Comparison of ENCODE assay signal across 14 cellular contexts in the genomic region with DNA sequence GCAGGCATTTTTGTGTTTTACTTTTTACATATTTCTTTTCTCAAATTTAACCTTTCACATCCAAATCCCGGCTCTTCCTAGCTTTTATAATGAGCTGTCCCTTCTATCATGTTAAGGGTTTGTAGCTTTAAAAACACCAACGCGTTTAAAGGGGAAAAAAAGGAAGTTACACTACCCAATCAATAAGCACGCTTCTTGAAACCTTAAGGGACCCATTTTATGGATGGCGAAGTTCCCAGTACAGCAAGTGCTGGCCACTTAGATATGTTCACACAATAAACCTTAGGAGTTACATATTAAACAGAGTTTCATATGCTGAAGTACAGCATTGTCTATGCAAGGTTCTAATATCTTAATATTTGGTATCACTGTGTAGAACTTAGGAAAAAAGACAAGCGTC. TPM values are rescaled to one million over a fixed set of nuclear protein-coding genes. Genes with fewer than 3 reads are reported as not detected.
A peak's percentile ranks its signal among the peaks of the same experiment; 100 is the strongest.
DNase-seq lines count a peak whose midpoint lies in the region; ATAC-seq and TF ChIP-seq lines count a peak whose summit lies in the region.
"Had no signal": no experiment of that assay in that cellular context is flagged by ENCODE, and none has a peak within 500 bp of the region (broad histone marks: within the 10 kb centered on the region; RNA-seq: fewer than 3 reads in every experiment).

No MANE protein-coding gene starts in this region.

- no peaks in the 10 kb centered on the region for H3K4me1 Mint-ChIP-seq in T-helper 2 cell treated with Interferon-gamma antibody and Interleukin-4, amounts not matched to agents 5 μg/mL and 100 μg/mL, for 36 hours (ENCODE audit: low read depth)

- H3K27me3 Mint-ChIP-seq in T-helper 2 cell treated with Interferon-gamma antibody and Interleukin-4, amounts not matched to agents 5 μg/mL and 100 μg/mL, for 36 hours (ENCODE audit: low read depth): peaks cover 37% of the 10 kb centered on the region

- H3K27ac Mint-ChIP-seq in T-helper 2 cell treated with Interferon-gamma antibody and Interleukin-4, amounts not matched to agents 5 μg/mL and 100 μg/mL, for 36 hours: no peak overlapping the region
- H3K27ac Mint-ChIP-seq: activated CD4-positive, alpha-beta T cell treated with anti-CD3 and anti-CD28 coated beads, Interleukin-2, amount 10 ng/mL, durations not matched to agents 7 days and 5 days; naive thymus-derived CD8-positive, alpha-beta T cell had no signal

- POLR2A ChIA-PET in Panc1 (lab: Charles Lee): no interaction called here

- peaks cover 21% of the 10 kb centered on the region for H3K36me3 ChIP-seq in ACC112 (ENCODE audit: insufficient read depth, low read length)
- H3K36me3 ChIP-seq in Panc1 (ENCODE audit: control insufficient read depth, insufficient read depth, low read length): no peaks in the 10 kb centered on the region
- H3K36me3 ChIP-seq in ovary: no peaks in the 10 kb centered on the region
- no peaks in the 10 kb centered on the region for H3K36me3 ChIP-seq in HAP-1 (replicated peaks)
- H3K36me3 ChIP-seq: adrenal gland had no signal

- CTCF ChIA-PET in Panc1 (lab: Charles Lee): no interaction called here

- BruUV-seq in Panc1 (replicated peaks; lab: Mats Ljungman, UMichigan): no TSS peak

- H3K9me3 ChIP-seq in Panc1 (ENCODE audit: control insufficient read depth, insufficient read depth, low read depth, low read length) (no peaks in the 10 kb centered on the region), ovary (no peaks in the 10 kb centered on the region), HAP-1 (no peaks in the 10 kb centered on the region)
- H3K9me3 ChIP-seq: adrenal gland had no signal

- in situ Hi-C loops in Panc1 (cut with HindIII; ENCODE audit: low pct_unique_long_range_greater_than_20kb, low sequenced_read_pairs): no loop called here
- in situ Hi-C loops in HAP-1 (cut with MboI; ENCODE audit: low sequenced_read_pairs): no loop called here

- WGBS in ovary, 3 donors: 3% methylated on average over 6 of the region's 6 CpGs

- DNase-seq in Panc1 (ENCODE audit: low read depth, low spot score) (no peak), fibroblast of the aortic adventitia (ENCODE audit: low read depth) (peak; percentile 60), ovary (no peak), posterior vena cava (ENCODE audit: low spot score) (no peak), HAP-1 (ENCODE audit: low spot score in 2 of 2) (no peak)
- no peak for DNase-seq in T-helper 2 cell treated with Interferon-gamma antibody and Interleukin-4, amounts not matched to agents 5 μg/mL and 100 μg/mL, for 36 hours (ENCODE audit: low spot score)
- DNase-seq: activated CD4-positive, alpha-beta T cell treated with anti-CD3 and anti-CD28 coated beads, Interleukin-2, amount 10 ng/mL, durations not matched to agents 7 days and 5 days; adrenal gland; C1 segment of cervical spinal cord; naive thymus-derived CD8-positive, alpha-beta T cell; NCI-H1417 treated with DMSO at 0.1 percent for 48 hours; OCI-M1 had no signal

- no peak for ATAC-seq in Panc1
- no peak for ATAC-seq in HG03025 (IDR thresholded peaks at IDR 0.05; ENCODE audit: low FRiP score, unreplicated experiment)
- ATAC-seq: naive thymus-derived CD8-positive, alpha-beta T cell had no signal

- H3K36me3 Mint-ChIP-seq in T-helper 2 cell treated with Interferon-gamma antibody and Interleukin-4, amounts not matched to agents 5 μg/mL and 100 μg/mL, for 36 hours (ENCODE audit: low read depth): no peaks in the 10 kb centered on the region
- H3K36me3 Mint-ChIP-seq: naive thymus-derived CD8-positive, alpha-beta T cell had no signal

- intact Hi-C loops in Panc1 (cut with micrococcal nuclease; ENCODE audit: unreplicated experiment): no loop called here
- intact Hi-C loops in ovary (cut with DNase I): loop anchor here in 1 of 4 donors (5.0 kb wide), 1 partner anchor 489 kb away; no protein-coding TSS in a partner anchor
- intact Hi-C loops in posterior vena cava (cut with DNase I): loop anchor here in 1 of 2 donors (10.0 kb wide), 1 partner anchor 82 kb away; a partner anchor contains a TSS

- no peak overlapping the region for H3K4me3 Mint-ChIP-seq in T-helper 2 cell treated with Interferon-gamma antibody and Interleukin-4, amounts not matched to agents 5 μg/mL and 100 μg/mL, for 36 hours
- H3K4me3 Mint-ChIP-seq: activated CD4-positive, alpha-beta T cell treated with anti-CD3 and anti-CD28 coated beads, Interleukin-2, amount 10 ng/mL, durations not matched to agents 7 days and 5 days; naive thymus-derived CD8-positive, alpha-beta T cell had no signal

- H2AFZ ChIP-seq in ACC112 (ENCODE audit: low read length, unreplicated experiment): peak overlapping the region; percentile 5

- H3K27me3 ChIP-seq in ACC112 (ENCODE audit: insufficient read depth, low read length) (no peaks in the 10 kb centered on the region), Panc1 (ENCODE audit: control insufficient read depth, insufficient read depth, low read length) (no peaks in the 10 kb centered on the region), ovary (no peaks in the 10 kb centered on the region), HAP-1 (ENCODE audit: low read depth) (no peaks in the 10 kb centered on the region)
- H3K27me3 ChIP-seq: adrenal gland had no signal

- H3K79me2 ChIP-seq in ACC112 (ENCODE audit: control insufficient read depth, insufficient read depth, low read length, unreplicated experiment): peaks cover 37% of the 10 kb centered on the region

- peak overlapping the region; percentile 100 for H3K4me3 ChIP-seq in ACC112 (ENCODE audit: low read depth, low read length)
- H3K4me3 ChIP-seq in Panc1 (ENCODE audit: low read depth in 2 of 2, low read length in 2 of 2): peak overlapping the region; percentile 65 to 94
- peak overlapping the region; percentile 85 for H3K4me3 ChIP-seq in fibroblast of the aortic adventitia (ENCODE audit: low read depth, low read length)
- H3K4me3 ChIP-seq in ovary: peak overlapping the region; percentile 80
- no peak overlapping the region for H3K4me3 ChIP-seq in HAP-1

- H3K9me3 Mint-ChIP-seq in T-helper 2 cell treated with Interferon-gamma antibody and Interleukin-4, amounts not matched to agents 5 μg/mL and 100 μg/mL, for 36 hours: no peaks in the 10 kb centered on the region
- H3K9me3 Mint-ChIP-seq: activated CD4-positive, alpha-beta T cell treated with anti-CD3 and anti-CD28 coated beads, Interleukin-2, amount 10 ng/mL, durations not matched to agents 7 days and 5 days; naive thymus-derived CD8-positive, alpha-beta T cell had no signal

- no peak for TF ChIP-seq POLR2A in ovary (IDR thresholded peaks at IDR 0.05)

- TF ChIP-seq EP300 in ovary (IDR thresholded peaks at IDR 0.05): no peak

- H3K27ac ChIP-seq in ACC112 (ENCODE audit: low read depth, low read length) (peak overlapping the region; percentile 86; the same call in 1 of the 2 replicates), Panc1 (ENCODE audit: low read length) (peak overlapping the region; percentile 98), ovary (peak overlapping the region; percentile 13 to 91)

- H3K4me1 ChIP-seq in ACC112 (ENCODE audit: control insufficient read depth, insufficient read depth, low read length, unreplicated experiment): peaks cover 17% of the 10 kb centered on the region
- H3K4me1 ChIP-seq in Panc1 (ENCODE audit: control insufficient read depth, insufficient read depth, low read length): peaks cover 17% of the 10 kb centered on the region
- peaks cover 3% of the 10 kb centered on the region for H3K4me1 ChIP-seq in ovary (ENCODE audit: insufficient read depth)
- peaks cover 6% of the 10 kb centered on the region; the same call in 1 of the 2 replicates for H3K4me1 ChIP-seq in HAP-1

- TF ChIP-seq CTCF in Panc1 (IDR thresholded peaks at IDR 0.05): no peak
- no peak for TF ChIP-seq CTCF in fibroblast of the aortic adventitia (IDR thresholded peaks at IDR 0.05; ENCODE audit: insufficient read depth, low read length)
- TF ChIP-seq CTCF in ovary (IDR thresholded peaks at IDR 0.05): no peak

RNA-seq across cellular contexts. Expression of a gene that starts 1.8 kb away (rescaled TPM):
- total RNA-seq in Panc1 (2021; ENCODE audit: unreplicated experiment) (7.0 TPM), fibroblast of the aortic adventitia (ENCODE audit: low replicate concordance) (37.0 and 56.9 TPM in 2 replicates), ovary (10 to 100 TPM; 34.8 to 70.7 (median 46.3) TPM), posterior vena cava (10 to 100 TPM; 22.7 to 24.1 TPM)
- 4.7 TPM for polyA plus RNA-seq in Panc1 (2012; ENCODE audit: insufficient read length)
- 10 to 100 TPM; 56.4 to 81.0 TPM for polyA plus RNA-seq in ovary
- total RNA-seq: activated CD4-positive, alpha-beta T cell treated with anti-CD3 and anti-CD28 coated beads, Interleukin-2, amount 10 ng/mL, durations not matched to agents 7 days and 5 days had no signal
- polyA plus RNA-seq: naive thymus-derived CD8-positive, alpha-beta T cell had no signal

RNA-seq across cellular contexts. Expression of a gene that starts 16.9 kb away (rescaled TPM):
- total RNA-seq in Panc1 (2021; ENCODE audit: unreplicated experiment): not detected
- not detected for polyA plus RNA-seq in Panc1 (2012; ENCODE audit: insufficient read length)
- not detected in 2 replicates for total RNA-seq in fibroblast of the aortic adventitia (ENCODE audit: low replicate concordance)
- total RNA-seq in ovary: under 1 TPM in 4 of 7 donors, not detected in 3; 0.41 to 0.92 (median 0.78) TPM
- under 1 TPM in 1 of 2 donors, not detected in 1; 0.42 TPM for polyA plus RNA-seq in ovary
- not detected for total RNA-seq in posterior vena cava
- total RNA-seq: activated CD4-positive, alpha-beta T cell treated with anti-CD3 and anti-CD28 coated beads, Interleukin-2, amount 10 ng/mL, durations not matched to agents 7 days and 5 days; adrenal gland; naive thymus-derived CD8-positive, alpha-beta T cell had no signal
- polyA plus RNA-seq: adrenal gland; naive thymus-derived CD8-positive, alpha-beta T cell had no signal

RNA-seq across cellular contexts. Expression of a gene that starts 32.7 kb away (rescaled TPM):
- total RNA-seq in Panc1 (2021; ENCODE audit: unreplicated experiment): 2.9 TPM
- 2.5 TPM for polyA plus RNA-seq in Panc1 (2012; ENCODE audit: insufficient read length)
- 69.7 and 97.3 TPM in 2 replicates for total RNA-seq in fibroblast of the aortic adventitia (ENCODE audit: low replicate concordance)
- 100 to 1,000 TPM in 2 of 7 donors, 10 to 100 TPM in 5; 22.9 to 126 (median 47.2) TPM for total RNA-seq in ovary
- 10 to 100 TPM; 27.0 to 31.8 TPM for polyA plus RNA-seq in ovary
- 1 to 10 TPM; 2.3 to 4.9 TPM for total RNA-seq in posterior vena cava
- total RNA-seq: activated CD4-positive, alpha-beta T cell treated with anti-CD3 and anti-CD28 coated beads, Interleukin-2, amount 10 ng/mL, durations not matched to agents 7 days and 5 days; naive thymus-derived CD8-positive, alpha-beta T cell had no signal
- polyA plus RNA-seq: naive thymus-derived CD8-positive, alpha-beta T cell had no signal
